In genomic region chr5:180472269-180472668, GRCh38 we compare ENCODE assay signal across 23 cellular contexts.
"Had no signal": no experiment of that assay in that cellular context is flagged by ENCODE, and none has a peak within 500 bp of the region (broad histone marks: within the 10 kb centered on the region; RNA-seq: fewer than 3 reads in every experiment).

No MANE protein-coding gene starts in this region.

- H3K9me3 ChIP-seq: SK-N-SH had no signal

- H3K27ac Mint-ChIP-seq: IgD-negative memory B cell, T-cell had no signal

- H3K9me3 Mint-ChIP-seq: IgD-negative memory B cell, T-cell had no signal

- H3K36me3 Mint-ChIP-seq: IgD-negative memory B cell, T-cell had no signal

- H3K4me3 Mint-ChIP-seq: IgD-negative memory B cell, T-cell had no signal

- ATAC-seq: Panc1, PC-3, T-cell had no signal

- H3K27ac ChIP-seq: RWPE1 had no signal

- DNase-seq: KBM-7, MV-4-11, NCI-H1048, NCI-H1105, NCI-H1417, NCI-H1436 treated with DMSO at 0.1 percent for 48 hours, NCI-H1694 treated with DMSO at 0.1 percent for 48 hours, NCI-H2029, NCI-H2081 treated with DMSO at 0.1 percent for 48 hours, NCI-H2171, NCI-H226, NCI-H446, NCI-H510A, NCI-H524 treated with DMSO at 0.1 percent for 48 hours, NCI-H774, PC-3, SHP77, SK-N-SH, SW 1271, T-cell had no signal
